ENCODE assay signal across 9 cellular contexts in genomic region chr3:58659051-58659675, GRCh38. TPM values are rescaled to one million over a fixed set of nuclear protein-coding genes. Genes with fewer than 3 reads are reported as not detected.
A peak's percentile ranks its signal among the peaks of the same experiment; 100 is the strongest.
DNase-seq lines count a peak whose midpoint lies in the region; ATAC-seq and TF ChIP-seq lines count a peak whose summit lies in the region.
"Had no signal": no experiment of that assay in that cellular context is flagged by ENCODE, and none has a peak within 500 bp of the region (broad histone marks: within the 10 kb centered on the region; RNA-seq: fewer than 3 reads in every experiment).

No MANE protein-coding gene starts in this region.

- TF ChIP-seq CTCF in C4-2B (conservative IDR thresholded peaks at IDR 0.05) (peak; percentile 68), epithelial cell of proximal tubule (conservative IDR thresholded peaks at IDR 0.05; ENCODE audit: low read depth, low read length) (peak; percentile 69)

- POLR2A ChIA-PET in activated CD4-positive, alpha-beta T cell treated with anti-CD3 and anti-CD28 coated beads, Interleukin-2, amount 10 ng/mL, durations not matched to agents 7 days and 5 days (lab: Charles Lee), result no interaction called here

- no peaks in the 10 kb centered on the region for H3K9me3 Mint-ChIP-seq in activated CD4-positive, alpha-beta T cell treated with anti-CD3 and anti-CD28 coated beads, Interleukin-2, amount 10 ng/mL, durations not matched to agents 7 days and 5 days

- no peaks in the 10 kb centered on the region for H3K4me1 Mint-ChIP-seq in activated CD4-positive, alpha-beta T cell treated with anti-CD3 and anti-CD28 coated beads, Interleukin-2, amount 10 ng/mL, durations not matched to agents 7 days and 5 days

- no peak for ATAC-seq in HG03108 (IDR thresholded peaks at IDR 0.05; ENCODE audit: unreplicated experiment)
- no peak for ATAC-seq in activated CD4-positive, CD25-positive, alpha-beta regulatory T cell treated with anti-CD3 and anti-CD28 coated beads, Interleukin-2, amount 50 U/mL, for 24 hours

- no peak overlapping the region for H3K4me3 ChIP-seq in epithelial cell of proximal tubule (ENCODE audit: low read depth, low read length)
- H3K4me3 ChIP-seq: SJSA1 had no signal

- CTCF ChIA-PET in activated CD4-positive, alpha-beta T cell treated with anti-CD3 and anti-CD28 coated beads, Interleukin-2, amount 10 ng/mL, durations not matched to agents 7 days and 5 days (lab: Charles Lee), result no interaction called here

- no peaks in the 10 kb centered on the region for H3K36me3 Mint-ChIP-seq in activated CD4-positive, alpha-beta T cell treated with anti-CD3 and anti-CD28 coated beads, Interleukin-2, amount 10 ng/mL, durations not matched to agents 7 days and 5 days (ENCODE audit: low read depth)

- 0 out of 2 replicates have a peak overlapping the region, but pooled peaks have one; percentile 14 for H3K27ac ChIP-seq in C4-2B
- H3K27ac ChIP-seq: SJSA1 had no signal

- peak; percentile 21 for DNase-seq in NCI-H69 (lab: John Stamatoyannopoulos, UW)
- no peak for DNase-seq in epithelial cell of proximal tubule (ENCODE audit: low read depth)
- DNase-seq in mucosa of gallbladder (ENCODE audit: low spot score), result peak; percentile 72
- DNase-seq in NCI-H1417 treated with DMSO at 0.1 percent for 48 hours (lab: John Stamatoyannopoulos, UW), result no peak
- DNase-seq in activated CD4-positive, alpha-beta T cell treated with anti-CD3 and anti-CD28 coated beads, Interleukin-2, amount 10 ng/mL, durations not matched to agents 7 days and 5 days, result no peak

- peaks cover 2% of the 10 kb centered on the region for H3K27me3 Mint-ChIP-seq in activated CD4-positive, alpha-beta T cell treated with anti-CD3 and anti-CD28 coated beads, Interleukin-2, amount 10 ng/mL, durations not matched to agents 7 days and 5 days

- H3K27ac Mint-ChIP-seq in activated CD4-positive, alpha-beta T cell treated with anti-CD3 and anti-CD28 coated beads, Interleukin-2, amount 10 ng/mL, durations not matched to agents 7 days and 5 days, result no peak overlapping the region

- no peak overlapping the region for H3K4me3 Mint-ChIP-seq in activated CD4-positive, alpha-beta T cell treated with anti-CD3 and anti-CD28 coated beads, Interleukin-2, amount 10 ng/mL, durations not matched to agents 7 days and 5 days

RNA-seq across cellular contexts. Expression of gene FAM3D, which starts 7.4 kb away (rescaled TPM):
- total RNA-seq in epithelial cell of proximal tubule (not detected in 2 replicates), mucosa of gallbladder (98.6 TPM)
- total RNA-seq in activated CD4-positive, alpha-beta T cell treated with anti-CD3 and anti-CD28 coated beads, Interleukin-2, amount 10 ng/mL, durations not matched to agents 7 days and 5 days, result not detected
- total RNA-seq: SJSA1 had no signal

Comparison
In these comparisons a context has a peak if more than half of its experiments do, and no peak if none do; other contexts are left out.
1. DNase-seq: peak in NCI-H69 (single experiment) and mucosa of gallbladder (single experiment); none in epithelial cell of proximal tubule (single experiment), NCI-H1417 treated with DMSO at 0.1 percent for 48 hours (single experiment) and activated CD4-positive, alpha-beta T cell treated with anti-CD3 and anti-CD28 coated beads, Interleukin-2, amount 10 ng/mL, durations not matched to agents 7 days and 5 days (single experiment).
2. RNA of gene FAM3D, which starts 7.4 kb away (total RNA-seq): 98.6 TPM in mucosa of gallbladder (single experiment); not detected in epithelial cell of proximal tubule and not detected in activated CD4-positive, alpha-beta T cell treated with anti-CD3 and anti-CD28 coated beads, Interleukin-2, amount 10 ng/mL, durations not matched to agents 7 days and 5 days; every median in the first group is over 10 times any median in the second.